3 cellular contexts compared by ENCODE assay signal in genomic region chr5:169328401-169328800, GRCh38.
TF ChIP-seq lines count a peak whose summit lies in the region.

No MANE protein-coding gene starts in this region.

TF ChIP-seq in HEK293, 187 proteins besides CTCF, POLR2A, EP300 and RAD21 (continued from another document):
- TF ChIP-seq ATF2 (tag by site-specific recombination; IDR thresholded peaks at IDR 0.05; ENCODE audit: low read depth) (peak; percentile 57; the same call in 1 of the 2 replicates), YY2 (tag by site-specific recombination; IDR thresholded peaks at IDR 0.05) (no peak)

TF ChIP-seq in IMR-90, 13 proteins besides CTCF, POLR2A, EP300 and RAD21 (continued from another document):
- TF ChIP-seq CHD1 (IDR thresholded peaks at IDR 0.05; ENCODE audit: low read depth, low read length): no peak

TF ChIP-seq in K562, 482 proteins besides CTCF, POLR2A, EP300 and RAD21:
- TF ChIP-seq ZNF408 (CRISPR knock-in tag; IDR thresholded peaks at IDR 0.05; ENCODE audit: low read depth) (no peak), FUS (optimal IDR thresholded peaks at IDR 0.05; ENCODE audit: low read depth, low read length) (no peak), SRSF1 (IDR thresholded peaks at IDR 0.05; ENCODE audit: low read depth, low read length) (no peak), CEBPB (tag; IDR thresholded peaks at IDR 0.05) (0 out of 2 replicates have a peak, but pooled peaks have one; percentile 39), IRF1 (CRISPR knock-in tag; IDR thresholded peaks at IDR 0.05; ENCODE audit: borderline replicate concordance) (no peak), ZNF318 (IDR thresholded peaks at IDR 0.05; ENCODE audit: borderline replicate concordance in 1 of 2, low read depth in 1 of 2) (no peak), CEBPG (CRISPR knock-in tag; IDR thresholded peaks at IDR 0.05) (no peak), CEBPG (tag; conservative IDR thresholded peaks at IDR 0.05 in 1 of 2, IDR thresholded peaks at IDR 0.05 in 1 of 2) (peak in 1 of 2 experiments; percentile 46; a peak in 1 of 4 replicates), HIVEP1 (CRISPR knock-in tag; IDR thresholded peaks at IDR 0.05) (no peak), MEF2D (tag; conservative IDR thresholded peaks at IDR 0.05; ENCODE audit: low read depth) (no peak)
